1 cellular context compared by ENCODE assay signal in the genomic region with DNA sequence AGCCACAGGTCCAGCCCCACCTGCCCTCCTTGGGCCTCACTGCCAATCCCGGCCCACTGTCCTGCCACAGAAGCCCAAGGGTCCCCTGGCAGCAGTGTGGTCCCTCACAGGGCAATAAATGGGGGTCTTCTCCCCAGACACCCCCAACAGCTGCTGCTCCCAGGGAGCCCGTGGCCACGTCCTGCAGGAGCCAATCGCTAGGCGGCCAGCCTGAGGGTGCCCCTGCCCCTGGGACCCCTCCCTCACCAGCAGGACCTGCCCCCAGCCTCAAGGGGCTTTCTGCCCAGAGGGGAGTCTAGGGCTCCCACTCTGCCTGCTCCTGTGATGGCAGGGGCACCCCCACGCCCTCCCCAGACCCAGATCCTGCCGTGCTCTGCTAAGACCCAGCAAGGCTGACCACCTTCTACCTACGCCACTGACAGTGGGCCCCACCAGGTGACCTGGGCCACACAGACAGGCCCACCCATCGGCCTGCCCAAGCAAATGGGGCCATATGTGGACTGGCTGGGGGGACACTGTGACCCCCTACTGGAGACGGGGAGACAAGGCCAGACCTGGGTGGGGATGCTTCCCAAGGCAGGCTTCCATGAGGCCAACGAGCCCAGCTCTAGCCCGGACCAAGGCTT.
TF ChIP-seq lines count a peak whose summit lies in the region.

No MANE protein-coding gene starts in this region.

TF ChIP-seq in SK-N-SH treated with all-trans-retinoic acid at 6 μM for 48 hours, 23 proteins besides CTCF, POLR2A, EP300 and RAD21 (continued from another document):
- TF ChIP-seq, protein P1, sequence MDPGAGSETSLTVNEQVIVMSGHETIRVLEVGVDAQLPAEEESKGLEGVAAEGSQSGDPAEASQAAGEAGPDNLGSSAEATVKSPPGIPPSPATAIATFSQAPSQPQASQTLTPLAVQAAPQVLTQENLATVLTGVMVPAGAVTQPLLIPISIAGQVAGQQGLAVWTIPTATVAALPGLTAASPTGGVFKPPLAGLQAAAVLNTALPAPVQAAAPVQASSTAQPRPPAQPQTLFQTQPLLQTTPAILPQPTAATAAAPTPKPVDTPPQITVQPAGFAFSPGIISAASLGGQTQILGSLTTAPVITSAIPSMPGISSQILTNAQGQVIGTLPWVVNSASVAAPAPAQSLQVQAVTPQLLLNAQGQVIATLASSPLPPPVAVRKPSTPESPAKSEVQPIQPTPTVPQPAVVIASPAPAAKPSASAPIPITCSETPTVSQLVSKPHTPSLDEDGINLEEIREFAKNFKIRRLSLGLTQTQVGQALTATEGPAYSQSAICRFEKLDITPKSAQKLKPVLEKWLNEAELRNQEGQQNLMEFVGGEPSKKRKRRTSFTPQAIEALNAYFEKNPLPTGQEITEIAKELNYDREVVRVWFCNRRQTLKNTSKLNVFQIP (CRISPR knock-in tag; IDR thresholded peaks at IDR 0.05; ENCODE audit: borderline replicate concordance, low read depth): no peak
- TF ChIP-seq ZC3H10 (CRISPR knock-in tag; IDR thresholded peaks at IDR 0.05): no peak
- TF ChIP-seq TCF4 (CRISPR knock-in tag; IDR thresholded peaks at IDR 0.05; ENCODE audit: borderline replicate concordance): no peak
- TF ChIP-seq CSDC2 (CRISPR knock-in tag; IDR thresholded peaks at IDR 0.05): no peak
- no peak for TF ChIP-seq PPARA (CRISPR knock-in tag; IDR thresholded peaks at IDR 0.05; ENCODE audit: borderline replicate concordance)
- no peak for TF ChIP-seq TSHZ2 (CRISPR knock-in tag; IDR thresholded peaks at IDR 0.05)
- no peak for TF ChIP-seq ESRRG (CRISPR knock-in tag; IDR thresholded peaks at IDR 0.05)
- no peak for TF ChIP-seq ZNF70 (CRISPR knock-in tag; IDR thresholded peaks at IDR 0.05)
- TF ChIP-seq, protein P2, sequence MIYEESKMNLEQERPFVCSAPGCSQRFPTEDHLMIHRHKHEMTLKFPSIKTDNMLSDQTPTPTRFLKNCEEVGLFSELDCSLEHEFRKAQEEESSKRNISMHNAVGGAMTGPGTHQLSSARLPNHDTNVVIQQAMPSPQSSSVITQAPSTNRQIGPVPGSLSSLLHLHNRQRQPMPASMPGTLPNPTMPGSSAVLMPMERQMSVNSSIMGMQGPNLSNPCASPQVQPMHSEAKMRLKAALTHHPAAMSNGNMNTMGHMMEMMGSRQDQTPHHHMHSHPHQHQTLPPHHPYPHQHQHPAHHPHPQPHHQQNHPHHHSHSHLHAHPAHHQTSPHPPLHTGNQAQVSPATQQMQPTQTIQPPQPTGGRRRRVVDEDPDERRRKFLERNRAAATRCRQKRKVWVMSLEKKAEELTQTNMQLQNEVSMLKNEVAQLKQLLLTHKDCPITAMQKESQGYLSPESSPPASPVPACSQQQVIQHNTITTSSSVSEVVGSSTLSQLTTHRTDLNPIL (CRISPR knock-in tag; IDR thresholded peaks at IDR 0.05; ENCODE audit: low read depth): no peak
- TF ChIP-seq RARB (CRISPR knock-in tag; IDR thresholded peaks at IDR 0.05): no peak
- no peak for TF ChIP-seq ZFP30 (CRISPR knock-in tag; IDR thresholded peaks at IDR 0.05)
- no peak for TF ChIP-seq SNAI2 (CRISPR knock-in tag; IDR thresholded peaks at IDR 0.05)
- no peak for TF ChIP-seq ZFP3 (CRISPR knock-in tag; IDR thresholded peaks at IDR 0.05)
- no peak for TF ChIP-seq TOX (CRISPR knock-in tag; IDR thresholded peaks at IDR 0.05; ENCODE audit: borderline replicate concordance)
- no peak for TF ChIP-seq ARNTL (CRISPR knock-in tag; IDR thresholded peaks at IDR 0.05; ENCODE audit: borderline replicate concordance, low read depth)
- TF ChIP-seq ZNF8 (CRISPR knock-in tag; IDR thresholded peaks at IDR 0.05): no peak
